ENCODE assay signal across 1 cellular context in genomic region chr12:11577658-11578260, GRCh38.
TF ChIP-seq lines count a peak whose summit lies in the region.

No MANE protein-coding gene starts in this region.

TF ChIP-seq in H1, 55 proteins besides CTCF, POLR2A, EP300 and RAD21 (continued from another document):
- TF ChIP-seq CHD7 (IDR thresholded peaks at IDR 0.05; ENCODE audit: insufficient replicate concordance, low read length) (no peak), ZNF274 (IDR thresholded peaks at IDR 0.05; ENCODE audit: borderline replicate concordance, extremely low read depth, low read length) (no peak), GTF2F1 (IDR thresholded peaks at IDR 0.05; ENCODE audit: borderline replicate concordance, low read depth, low read length) (no peak), RBBP5 (IDR thresholded peaks at IDR 0.05; ENCODE audit: borderline replicate concordance, low read depth, low read length) (no peak), CBX5 (IDR thresholded peaks at IDR 0.05; ENCODE audit: low read depth, low read length) (no peak), SP1 (IDR thresholded peaks at IDR 0.05; ENCODE audit: low read depth, low read length) (no peak), BRCA1 (IDR thresholded peaks at IDR 0.05; ENCODE audit: low read depth, low read length) (no peak), SP4 (IDR thresholded peaks at IDR 0.05; ENCODE audit: low read length) (no peak), RNF2 (IDR thresholded peaks at IDR 0.05; ENCODE audit: borderline replicate concordance, low read depth, low read length, missing control alignments, poor library complexity, severe bottlenecking) (no peak), SRF (IDR thresholded peaks at IDR 0.05; ENCODE audit: low read depth, low read length) (no peak)
